ENCODE assay signal across 1 cellular context in genomic region chr12:75364918-75365317, GRCh38.
TF ChIP-seq lines count a peak whose summit lies in the region.

No MANE protein-coding gene starts in this region.

TF ChIP-seq in GM23338, 12 proteins besides CTCF, POLR2A, EP300 and RAD21 (continued from another document):
- TF ChIP-seq CREB1 (CRISPR knock-in tag; IDR thresholded peaks at IDR 0.05; ENCODE audit: low read depth), result no peak
- TF ChIP-seq JUNB (IDR thresholded peaks at IDR 0.05; ENCODE audit: unreplicated experiment), result no peak
- TF ChIP-seq, protein P1, sequence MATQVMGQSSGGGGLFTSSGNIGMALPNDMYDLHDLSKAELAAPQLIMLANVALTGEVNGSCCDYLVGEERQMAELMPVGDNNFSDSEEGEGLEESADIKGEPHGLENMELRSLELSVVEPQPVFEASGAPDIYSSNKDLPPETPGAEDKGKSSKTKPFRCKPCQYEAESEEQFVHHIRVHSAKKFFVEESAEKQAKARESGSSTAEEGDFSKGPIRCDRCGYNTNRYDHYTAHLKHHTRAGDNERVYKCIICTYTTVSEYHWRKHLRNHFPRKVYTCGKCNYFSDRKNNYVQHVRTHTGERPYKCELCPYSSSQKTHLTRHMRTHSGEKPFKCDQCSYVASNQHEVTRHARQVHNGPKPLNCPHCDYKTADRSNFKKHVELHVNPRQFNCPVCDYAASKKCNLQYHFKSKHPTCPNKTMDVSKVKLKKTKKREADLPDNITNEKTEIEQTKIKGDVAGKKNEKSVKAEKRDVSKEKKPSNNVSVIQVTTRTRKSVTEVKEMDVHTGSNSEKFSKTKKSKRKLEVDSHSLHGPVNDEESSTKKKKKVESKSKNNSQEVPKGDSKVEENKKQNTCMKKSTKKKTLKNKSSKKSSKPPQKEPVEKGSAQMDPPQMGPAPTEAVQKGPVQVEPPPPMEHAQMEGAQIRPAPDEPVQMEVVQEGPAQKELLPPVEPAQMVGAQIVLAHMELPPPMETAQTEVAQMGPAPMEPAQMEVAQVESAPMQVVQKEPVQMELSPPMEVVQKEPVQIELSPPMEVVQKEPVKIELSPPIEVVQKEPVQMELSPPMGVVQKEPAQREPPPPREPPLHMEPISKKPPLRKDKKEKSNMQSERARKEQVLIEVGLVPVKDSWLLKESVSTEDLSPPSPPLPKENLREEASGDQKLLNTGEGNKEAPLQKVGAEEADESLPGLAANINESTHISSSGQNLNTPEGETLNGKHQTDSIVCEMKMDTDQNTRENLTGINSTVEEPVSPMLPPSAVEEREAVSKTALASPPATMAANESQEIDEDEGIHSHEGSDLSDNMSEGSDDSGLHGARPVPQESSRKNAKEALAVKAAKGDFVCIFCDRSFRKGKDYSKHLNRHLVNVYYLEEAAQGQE (IDR thresholded peaks at IDR 0.05; ENCODE audit: unreplicated experiment), result no peak
